Comparison of ENCODE assay signal across 8 cellular contexts in genomic region chr7:149495785-149496641, GRCh38. TPM values are rescaled to one million over a fixed set of nuclear protein-coding genes. Genes with fewer than 3 reads are reported as not detected.
DNase-seq lines count a peak whose midpoint lies in the region; ATAC-seq and TF ChIP-seq lines count a peak whose summit lies in the region.

No MANE protein-coding gene starts in this region.

- no peaks in the 10 kb centered on the region for H3K27me3 ChIP-seq in RWPE2 (ENCODE audit: insufficient read depth, poor library complexity, severe bottlenecking)
- H3K27me3 ChIP-seq in muscle layer of duodenum (ENCODE audit: low read depth, low read length) = no peaks in the 10 kb centered on the region
- no peaks in the 10 kb centered on the region for H3K27me3 ChIP-seq in uterus

- peaks cover 28% of the 10 kb centered on the region for H3K4me1 Mint-ChIP-seq in activated naive CD4-positive, alpha-beta T cell treated with anti-CD3 and anti-CD28 coated beads for 36 hours (ENCODE audit: low read depth)
- H3K4me1 Mint-ChIP-seq in endothelial cell (ENCODE audit: unreplicated experiment) = peaks cover 17% of the 10 kb centered on the region

- H3K4me3 Mint-ChIP-seq in activated naive CD4-positive, alpha-beta T cell treated with anti-CD3 and anti-CD28 coated beads for 36 hours = peak overlapping the region; percentile 93
- H3K4me3 Mint-ChIP-seq in endothelial cell (ENCODE audit: unreplicated experiment) = peak overlapping the region; percentile 97

- peak overlapping the region; percentile 90 for H3K27ac Mint-ChIP-seq in activated naive CD4-positive, alpha-beta T cell treated with anti-CD3 and anti-CD28 coated beads for 36 hours
- peak overlapping the region; percentile 26 for H3K27ac Mint-ChIP-seq in endothelial cell (ENCODE audit: unreplicated experiment)

- H3K4me1 ChIP-seq in RWPE2 (ENCODE audit: insufficient read depth, poor library complexity, severe bottlenecking) (no peaks in the 10 kb centered on the region), muscle layer of duodenum (ENCODE audit: control insufficient read depth in 1 of 2, insufficient read depth in 2 of 2, low read length in 2 of 2) (peaks cover 10 to 22% of the 10 kb centered on the region in 2 donors), uterus (no peaks in the 10 kb centered on the region)

- CTCF ChIA-PET in activated naive CD4-positive, alpha-beta T cell treated with anti-CD3 and anti-CD28 coated beads for 36 hours (lab: Charles Lee) = interaction anchor here (0.6 to 2.1 kb wide), 9 partner anchors 10 to 372 kb away, joined by 3 to 13 read pairs (median 5); partner anchors contain the start of genes ZNF398 and ZNF783

- DNase-seq in activated naive CD4-positive, alpha-beta T cell treated with anti-CD3 and anti-CD28 coated beads for 36 hours = peak; percentile 24
- no peak for DNase-seq in activated naive CD4-positive, alpha-beta T cell treated with anti-CD3 and anti-CD28 coated beads, Interleukin-2, amount 50 U/mL, for 16 hours
- DNase-seq in RWPE2 (ENCODE audit: low spot score) = no peak
- DNase-seq in endothelial cell (ENCODE audit: low spot score) = no peak
- DNase-seq in uterus = peak; percentile 74 to 85
- DNase-seq in 8988T = no peak
- DNase-seq in SIG-M5 treated with dmso at 0.1 percent for 504 hours (lab: John Stamatoyannopoulos, UW; ENCODE audit: unreplicated experiment) = no peak

- no peak for TF ChIP-seq CTCF in RWPE2 (IDR thresholded peaks at IDR 0.05; ENCODE audit: poor library complexity, severe bottlenecking)
- no peak for TF ChIP-seq CTCF in endothelial cell (IDR thresholded peaks at IDR 0.05; ENCODE audit: unreplicated experiment)
- no peak for TF ChIP-seq CTCF in uterus (IDR thresholded peaks at IDR 0.05)

- peaks cover 31% of the 10 kb centered on the region for H3K36me3 ChIP-seq in RWPE2 (ENCODE audit: low read depth)
- peaks cover 24 to 30% of the 10 kb centered on the region in 2 donors for H3K36me3 ChIP-seq in muscle layer of duodenum (ENCODE audit: control insufficient read depth in 1 of 2, insufficient read depth in 2 of 2, low read length in 2 of 2)
- H3K36me3 ChIP-seq in uterus = no peaks in the 10 kb centered on the region

- H3K9me3 Mint-ChIP-seq in activated naive CD4-positive, alpha-beta T cell treated with anti-CD3 and anti-CD28 coated beads for 36 hours = no peaks in the 10 kb centered on the region
- H3K9me3 Mint-ChIP-seq in endothelial cell (ENCODE audit: unreplicated experiment) = no peaks in the 10 kb centered on the region

- H3K9me3 ChIP-seq in RWPE2 (ENCODE audit: severe bottlenecking) (no peaks in the 10 kb centered on the region), muscle layer of duodenum (ENCODE audit: control insufficient read depth in 1 of 2, low read length in 2 of 2) (no peaks in the 10 kb centered on the region), uterus (no peaks in the 10 kb centered on the region)

- intact Hi-C loops in activated naive CD4-positive, alpha-beta T cell treated with anti-CD3 and anti-CD28 coated beads for 36 hours (cut with micrococcal nuclease) = loop anchor here (2.0 to 5.0 kb wide), 2 partner anchors 246 to 299 kb away; no protein-coding TSS in a partner anchor
- intact Hi-C loops in uterus (cut with DNase I; ENCODE audit: low total_unique reads) = no loop called here

- H3K27ac ChIP-seq in RWPE2 (ENCODE audit: poor library complexity, severe bottlenecking) (peak overlapping the region; percentile 61), muscle layer of duodenum (ENCODE audit: low read length) (peak overlapping the region; percentile 57), uterus (peak overlapping the region; percentile 91)

- peak overlapping the region; percentile 100 for H3K4me3 ChIP-seq in RWPE2 (ENCODE audit: severe bottlenecking)
- peak overlapping the region; percentile 78 for H3K4me3 ChIP-seq in muscle layer of duodenum (ENCODE audit: low read depth in 1 of 2, low read length in 2 of 2)
- peak overlapping the region; percentile 64 to 75 for H3K4me3 ChIP-seq in uterus

- H3K27me3 Mint-ChIP-seq in activated naive CD4-positive, alpha-beta T cell treated with anti-CD3 and anti-CD28 coated beads for 36 hours (ENCODE audit: low read depth) = peaks cover 2% of the 10 kb centered on the region
- peaks cover 13% of the 10 kb centered on the region for H3K27me3 Mint-ChIP-seq in endothelial cell (ENCODE audit: unreplicated experiment)

- no peak for TF ChIP-seq POLR2A in uterus (IDR thresholded peaks at IDR 0.05)

- peaks cover 8% of the 10 kb centered on the region for H3K36me3 Mint-ChIP-seq in activated naive CD4-positive, alpha-beta T cell treated with anti-CD3 and anti-CD28 coated beads for 36 hours (ENCODE audit: low read depth)
- peaks cover 24% of the 10 kb centered on the region for H3K36me3 Mint-ChIP-seq in endothelial cell (ENCODE audit: low read depth, unreplicated experiment)

- peak; percentile 43 for ATAC-seq in RWPE2 (ENCODE audit: low read depth)

RNA-seq across cellular contexts. Expression of gene ZNF746, which starts 1.6 kb away (rescaled TPM):
- total RNA-seq in activated naive CD4-positive, alpha-beta T cell treated with anti-CD3 and anti-CD28 coated beads for 36 hours = 10 to 100 TPM; 11.8 to 12.0 TPM
- total RNA-seq in endothelial cell (ENCODE audit: unreplicated experiment) (23.8 TPM), uterus (10 to 100 TPM; 15.6 to 30.5 (median 20.2) TPM)

RNA-seq across cellular contexts. Expression of gene ZNF777, which starts 35.2 kb away (rescaled TPM):
- 1 to 10 TPM; 8.7 to 9.7 TPM for total RNA-seq in activated naive CD4-positive, alpha-beta T cell treated with anti-CD3 and anti-CD28 coated beads for 36 hours
- total RNA-seq in endothelial cell (ENCODE audit: unreplicated experiment) (13.9 TPM), uterus (10 to 100 TPM in 1 of 4 donors, 1 to 10 TPM in 3; 4.4 to 15.9 (median 5.8) TPM)

Comparison
In these comparisons a context has a peak if more than half of its experiments do, and no peak if none do; other contexts are left out.
1. DNase-seq: peak in activated naive CD4-positive, alpha-beta T cell treated with anti-CD3 and anti-CD28 coated beads for 36 hours (single experiment) and uterus (2 of 2); none in activated naive CD4-positive, alpha-beta T cell treated with anti-CD3 and anti-CD28 coated beads, Interleukin-2, amount 50 U/mL, for 16 hours (single experiment), RWPE2 (single experiment), endothelial cell (single experiment), 8988T (single experiment) and SIG-M5 treated with dmso at 0.1 percent for 504 hours (single experiment).
2. Peak in every context shown above with its lines, with median percentiles within 50 percentile points of each other: H3K27ac ChIP-seq and H3K4me3 ChIP-seq.